ENCODE assay signal across 10 cellular contexts in the genomic region with DNA sequence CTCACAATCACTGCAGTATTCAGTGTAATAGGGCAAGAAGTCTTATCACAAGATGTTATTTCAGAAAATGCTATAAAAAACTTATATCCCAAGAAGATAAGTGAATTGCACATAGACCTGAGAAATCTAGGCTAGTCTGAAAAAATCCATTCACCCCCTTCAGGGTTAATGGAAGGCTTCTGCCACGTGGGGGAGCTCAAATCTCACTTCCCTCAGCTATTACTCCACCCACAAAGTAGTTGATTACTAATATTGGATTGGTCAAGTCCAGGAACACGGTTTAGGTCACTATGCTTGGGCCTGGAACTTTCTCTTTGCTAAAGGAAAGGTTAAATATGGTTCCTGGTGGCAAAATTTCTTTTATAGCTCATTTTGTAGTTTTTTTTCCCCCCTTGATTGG. TPM values are rescaled to one million over a fixed set of nuclear protein-coding genes. Genes with fewer than 3 reads are reported as not detected.
A peak's percentile ranks its signal among the peaks of the same experiment; 100 is the strongest.
DNase-seq lines count a peak whose midpoint lies in the region; ATAC-seq and TF ChIP-seq lines count a peak whose summit lies in the region.
"Had no signal": no experiment of that assay in that cellular context is flagged by ENCODE, and none has a peak within 500 bp of the region (broad histone marks: within the 10 kb centered on the region; RNA-seq: fewer than 3 reads in every experiment).

No MANE protein-coding gene starts in this region.

- TF ChIP-seq CTCF in OCI-LY3 (IDR thresholded peaks at IDR 0.05; ENCODE audit: low read depth, low read length) (peak; percentile 90), chondrocyte (IDR thresholded peaks at IDR 0.05) (peak; percentile 82), nephron progenitor cell (IDR thresholded peaks at IDR 0.05) (peak; percentile 41)

- H3K27ac ChIP-seq in OCI-LY3 (ENCODE audit: low read length): no peak overlapping the region

- peak overlapping the region; percentile 86 for H2AFZ ChIP-seq in OCI-LY3 (ENCODE audit: low read depth, low read length)

- no peaks in the 10 kb centered on the region for H3K4me1 ChIP-seq in OCI-LY3 (ENCODE audit: low read length)

- H3K4me1 Mint-ChIP-seq in chondrocyte (ENCODE audit: low read depth) (no peaks in the 10 kb centered on the region), nephron progenitor cell (peaks cover 15% of the 10 kb centered on the region)

- H3K4me2 ChIP-seq in OCI-LY3 (ENCODE audit: low read length): 0 out of 2 replicates have a peak overlapping the region, but pooled peaks have one; percentile 16

- H3K9me3 ChIP-seq in OCI-LY3 (ENCODE audit: insufficient read depth, low read length): no peaks in the 10 kb centered on the region

- DNase-seq in NCI-H82 (lab: John Stamatoyannopoulos, UW) (peak; percentile 60), NCI-H82 treated with DMSO at 0.1 percent for 48 hours (lab: John Stamatoyannopoulos, UW; ENCODE audit: unreplicated experiment) (no peak), chondrocyte (ENCODE audit: low spot score) (no peak), nephron progenitor cell (peak; percentile 22), NCI-H2196 treated with DMSO at 0.1 percent for 48 hours (lab: John Stamatoyannopoulos, UW; ENCODE audit: unreplicated experiment) (no peak)

- H3K36me3 Mint-ChIP-seq in chondrocyte (ENCODE audit: low read depth) (peaks cover 5% of the 10 kb centered on the region), nephron progenitor cell (ENCODE audit: low read depth) (peaks cover 9% of the 10 kb centered on the region)

- H3K9ac ChIP-seq in OCI-LY3 (ENCODE audit: low read length): no peak overlapping the region

- H3K4me3 Mint-ChIP-seq in chondrocyte (ENCODE audit: unreplicated experiment): no peak overlapping the region
- no peak overlapping the region for H3K4me3 Mint-ChIP-seq in nephron progenitor cell
- H3K4me3 Mint-ChIP-seq: dendritic cell treated with granulocyte-macrophage colony-stimulating factor and Interleukin-4, amounts not matched to agents 40 ng/mL and 50 ng/mL, for 4 days; stimulated activated naive CD8-positive, alpha-beta T cell treated with anti-CD3 and anti-CD28 coated beads, Interleukin-15, Interleukin-2, amounts not matched to agents 100 ng/mL and 50 ng/mL, for 24 hours had no signal

- no peak overlapping the region for H3K27ac Mint-ChIP-seq in chondrocyte (ENCODE audit: unreplicated experiment)
- H3K27ac Mint-ChIP-seq in nephron progenitor cell: no peak overlapping the region
- H3K27ac Mint-ChIP-seq: dendritic cell treated with granulocyte-macrophage colony-stimulating factor and Interleukin-4, amounts not matched to agents 40 ng/mL and 50 ng/mL, for 4 days; stimulated activated naive CD8-positive, alpha-beta T cell treated with anti-CD3 and anti-CD28 coated beads, Interleukin-15, Interleukin-2, amounts not matched to agents 100 ng/mL and 50 ng/mL, for 24 hours had no signal

- no peaks in the 10 kb centered on the region for H4K20me1 ChIP-seq in OCI-LY3 (ENCODE audit: insufficient read depth, low read length)

- H3K27me3 ChIP-seq in OCI-LY3 (ENCODE audit: low read depth, low read length): no peaks in the 10 kb centered on the region

- no peaks in the 10 kb centered on the region for H3K79me2 ChIP-seq in OCI-LY3 (ENCODE audit: low read length)

- no peaks in the 10 kb centered on the region for H3K27me3 Mint-ChIP-seq in chondrocyte (ENCODE audit: low read depth)
- peaks cover 6% of the 10 kb centered on the region for H3K27me3 Mint-ChIP-seq in nephron progenitor cell (ENCODE audit: low read depth, poor library complexity)
- H3K27me3 Mint-ChIP-seq: dendritic cell treated with granulocyte-macrophage colony-stimulating factor and Interleukin-4, amounts not matched to agents 40 ng/mL and 50 ng/mL, for 4 days; stimulated activated naive CD8-positive, alpha-beta T cell treated with anti-CD3 and anti-CD28 coated beads, Interleukin-15, Interleukin-2, amounts not matched to agents 100 ng/mL and 50 ng/mL, for 24 hours had no signal

- H3K9me3 Mint-ChIP-seq in chondrocyte (ENCODE audit: low read depth) (peaks cover 10% of the 10 kb centered on the region), nephron progenitor cell (peaks cover 23% of the 10 kb centered on the region)

- ATAC-seq in GM19397 (IDR thresholded peaks at IDR 0.05; ENCODE audit: unreplicated experiment) (peak; percentile 88), HG03175 (IDR thresholded peaks at IDR 0.05; ENCODE audit: unreplicated experiment) (peak; percentile 98)

- H3K4me3 ChIP-seq in OCI-LY3 (ENCODE audit: low read length): no peak overlapping the region

- no peaks in the 10 kb centered on the region for H3K36me3 ChIP-seq in OCI-LY3 (replicated peaks; ENCODE audit: low read depth, low read length)

RNA-seq across cellular contexts. Expression of gene ADAM23, which starts 51.2 kb away (rescaled TPM):
- 19.2 to 24.5 TPM (median 22.7 TPM) in 3 replicates for total RNA-seq in chondrocyte

Comparison
In these comparisons a context has a peak if more than half of its experiments do, and no peak if none do; other contexts are left out.
1. DNase-seq: peak in NCI-H82 (single experiment) and nephron progenitor cell (single experiment); none in NCI-H82 treated with DMSO at 0.1 percent for 48 hours (single experiment), chondrocyte (single experiment) and NCI-H2196 treated with DMSO at 0.1 percent for 48 hours (single experiment).
2. Peak in every context shown above with its lines, with median percentiles within 50 percentile points of each other: CTCF ChIP-seq.